ENCODE assay signal across 11 cellular contexts in genomic region chr3:100875239-100875638, GRCh38.
DNase-seq lines count a peak whose midpoint lies in the region; ATAC-seq and TF ChIP-seq lines count a peak whose summit lies in the region.
"Had no signal": no experiment of that assay in that cellular context is flagged by ENCODE, and none has a peak within 500 bp of the region (broad histone marks: within the 10 kb centered on the region; RNA-seq: fewer than 3 reads in every experiment).

No MANE protein-coding gene starts in this region.

- H3K4me1 ChIP-seq in SK-N-SH (ENCODE audit: control insufficient read depth in 1 of 2, insufficient read depth in 2 of 2, low read depth in 1 of 2, low read length in 1 of 2): peaks cover 0 to 12% of the 10 kb centered on the region in 2 experiments; a peak in 2 of 4 replicates
- peaks cover 0 to 12% (median 0%) of the 10 kb centered on the region in 4 donors for H3K4me1 ChIP-seq in transverse colon
- no peaks in the 10 kb centered on the region for H3K4me1 ChIP-seq in OCI-LY7 (ENCODE audit: insufficient read depth, low read length, poor library complexity, severe bottlenecking)

- TF ChIP-seq CTCF in SK-N-SH (IDR thresholded peaks at IDR 0.05) (no peak), transverse colon (IDR thresholded peaks at IDR 0.05) (no peak), OCI-LY7 (conservative IDR thresholded peaks at IDR 0.05; ENCODE audit: low read length) (no peak)

- no TSS peak for BruUV-seq in OCI-LY7 (replicated peaks; lab: Mats Ljungman, UMichigan)

- H2AFZ ChIP-seq in SK-N-SH (ENCODE audit: low read depth): peak overlapping the region; percentile 15; the same call in 1 of the 2 replicates
- no peak overlapping the region for H2AFZ ChIP-seq in OCI-LY7 (ENCODE audit: low read length)

- H3K36me3 ChIP-seq in SK-N-SH (replicated peaks in 1 of 2; ENCODE audit: control insufficient read depth in 1 of 2, insufficient read depth in 2 of 2, low read length in 1 of 2) (no peaks in the 10 kb centered on the region), transverse colon (no peaks in the 10 kb centered on the region), OCI-LY7 (ENCODE audit: insufficient read depth, low read length) (no peaks in the 10 kb centered on the region)
- H3K36me3 ChIP-seq: cardiac muscle cell had no signal

- H3K27ac ChIP-seq in SK-N-SH (ENCODE audit: low read depth in 2 of 2, low read length in 1 of 2): 0 out of 4 replicates have a peak overlapping the region, but pooled peaks of 1 of the 2 experiments have one; percentile 5
- no peak overlapping the region for H3K27ac ChIP-seq in transverse colon
- H3K27ac ChIP-seq in OCI-LY7 (ENCODE audit: low read depth, low read length, poor library complexity, severe bottlenecking): no peak overlapping the region
- H3K27ac ChIP-seq: cardiac muscle cell had no signal

- TF ChIP-seq EP300 in SK-N-SH (IDR thresholded peaks at IDR 0.05; ENCODE audit: borderline replicate concordance in 1 of 2, low read depth in 1 of 2, low read length in 1 of 2) (0 out of 4 replicates have a peak, but pooled peaks of 1 of the 2 experiments have one; percentile 7), transverse colon (IDR thresholded peaks at IDR 0.05; ENCODE audit: low read depth) (no peak)

- no peaks in the 10 kb centered on the region for H3K27me3 ChIP-seq in SK-N-SH (ENCODE audit: insufficient read depth)
- no peaks in the 10 kb centered on the region for H3K27me3 ChIP-seq in transverse colon
- H3K27me3 ChIP-seq: cardiac muscle cell had no signal

- TF ChIP-seq POLR2A in transverse colon (IDR thresholded peaks at IDR 0.05): no peak

- H3K79me2 ChIP-seq in SK-N-SH (ENCODE audit: insufficient read depth) (no peaks in the 10 kb centered on the region), OCI-LY7 (ENCODE audit: insufficient read depth, low read depth, low read length) (no peaks in the 10 kb centered on the region)

- POLR2A ChIA-PET in SK-N-SH (lab: Yijun Ruan, JAX) (no interaction called here), OCI-LY7 (lab: Charles Lee) (interaction anchor here (0.6 to 1.9 kb wide), 4 partner anchors 10 to 104 kb away, joined by 3 to 12 read pairs (median 4); no protein-coding TSS in a partner anchor)

- H3K9me3 ChIP-seq in SK-N-SH: no peaks in the 10 kb centered on the region
- no peaks in the 10 kb centered on the region for H3K9me3 ChIP-seq in transverse colon
- no peaks in the 10 kb centered on the region for H3K9me3 ChIP-seq in OCI-LY7 (ENCODE audit: low read length)

- intact Hi-C loops in left cardiac atrium (cut with DNase I): loop anchor here in 1 of 2 donors (10.0 kb wide), 1 partner anchor 100 kb away; no protein-coding TSS in a partner anchor
- intact Hi-C loops in transverse colon (cut with DNase I; ENCODE audit: low total_unique reads): no loop called here
- intact Hi-C loops in OCI-LY7 (cut with micrococcal nuclease; ENCODE audit: unreplicated experiment): no loop called here

- peaks cover 11% of the 10 kb centered on the region for H3F3A ChIP-seq in SK-N-SH (replicated peaks; ENCODE audit: insufficient read depth)

- DNase-seq in NCI-H2029 (lab: John Stamatoyannopoulos, UW) (peak; percentile 1), NCI-H2029 treated with DMSO at 0.1 percent for 48 hours (lab: John Stamatoyannopoulos, UW) (no peak), SK-N-SH (peak; percentile 4), left cardiac atrium (peak; percentile 50), transverse colon (peak; percentile 60), OCI-LY7 (ENCODE audit: low spot score) (no peak), pons (ENCODE audit: low spot score) (no peak)
- DNase-seq: 8988T; activated CD4-positive, alpha-beta T cell treated with anti-CD3 and anti-CD28 coated beads for 1 hour had no signal

- in situ Hi-C loops in transverse colon (cut with MboI; ENCODE audit: low pct_ligation_motif_present in 1 of 4, low pct_unique_long_range_greater_than_20kb in 1 of 4, low sequenced_read_pairs in 3 of 4): no loop called here

- no peak overlapping the region for H3K9ac ChIP-seq in SK-N-SH

- peak; percentile 40 to 74 for ATAC-seq in left cardiac atrium
- ATAC-seq in GM19463 (IDR thresholded peaks at IDR 0.05; ENCODE audit: unreplicated experiment): no peak

- H3K4me3 ChIP-seq in SK-N-SH (ENCODE audit: low read depth in 2 of 2, low read length in 1 of 2) (no peak overlapping the region), transverse colon (no peak overlapping the region), OCI-LY7 (ENCODE audit: low read depth, low read length, poor library complexity, severe bottlenecking) (no peak overlapping the region)
- H3K4me3 ChIP-seq: cardiac muscle cell had no signal

- H3K9me2 ChIP-seq in SK-N-SH: no peaks in the 10 kb centered on the region
- H3K9me2 ChIP-seq in OCI-LY7 (ENCODE audit: insufficient read depth, low read length): no peaks in the 10 kb centered on the region

- no peak for TF ChIP-seq RAD21 in SK-N-SH (IDR thresholded peaks at IDR 0.05; ENCODE audit: low read length)

- 15% methylated on average over 5 of the region's 5 CpGs for WGBS in SK-N-SH (ENCODE audit: low lambda C conversion rate)
- 0 to 16% methylated on average over 5 of the region's 5 CpGs for WGBS in transverse colon (ENCODE audit: low coverage in 1 of 2), 2 donors

- CTCF ChIA-PET in SK-N-SH (lab: Yijun Ruan, JAX) (no interaction called here), OCI-LY7 (lab: Charles Lee; ENCODE audit: unreplicated experiment) (no interaction called here)

- H4K20me1 ChIP-seq in SK-N-SH (ENCODE audit: insufficient read depth) (no peaks in the 10 kb centered on the region), OCI-LY7 (ENCODE audit: insufficient read depth, low read length) (no peaks in the 10 kb centered on the region)

- H3K4me2 ChIP-seq in SK-N-SH: peak overlapping the region; percentile 41
- H3K4me2 ChIP-seq in OCI-LY7 (ENCODE audit: low read length): no peak overlapping the region

TF ChIP-seq in SK-N-SH, 30 proteins besides CTCF, POLR2A, EP300 and RAD21:
- no peak for TF ChIP-seq RXRA (IDR thresholded peaks at IDR 0.05; ENCODE audit: borderline replicate concordance, low read depth)
- TF ChIP-seq GATA2 (CRISPR knock-in tag; IDR thresholded peaks at IDR 0.05): no peak
- peak; percentile 53; the same call in 1 of the 2 replicates for TF ChIP-seq TCF12 (IDR thresholded peaks at IDR 0.05)
- TF ChIP-seq FOXM1 (IDR thresholded peaks at IDR 0.05; ENCODE audit: low read depth): no peak
- TF ChIP-seq PBX3 (IDR thresholded peaks at IDR 0.05): peak; percentile 11; the same call in 1 of the 2 replicates
- TF ChIP-seq NFIC (IDR thresholded peaks at IDR 0.05; ENCODE audit: borderline replicate concordance): peak; percentile 84
- peak; percentile 40; the same call in 1 of the 2 replicates for TF ChIP-seq MAX (IDR thresholded peaks at IDR 0.05; ENCODE audit: low read depth)

Comparison
In these comparisons a context has a peak if more than half of its experiments do, and no peak if none do; other contexts are left out.
1. DNase-seq: peak in NCI-H2029 (single experiment), SK-N-SH (single experiment), left cardiac atrium (single experiment) and transverse colon (single experiment); none in NCI-H2029 treated with DMSO at 0.1 percent for 48 hours (single experiment), OCI-LY7 (single experiment) and pons (single experiment).